Comparison of ENCODE assay signal across 13 cellular contexts in the genomic region with DNA sequence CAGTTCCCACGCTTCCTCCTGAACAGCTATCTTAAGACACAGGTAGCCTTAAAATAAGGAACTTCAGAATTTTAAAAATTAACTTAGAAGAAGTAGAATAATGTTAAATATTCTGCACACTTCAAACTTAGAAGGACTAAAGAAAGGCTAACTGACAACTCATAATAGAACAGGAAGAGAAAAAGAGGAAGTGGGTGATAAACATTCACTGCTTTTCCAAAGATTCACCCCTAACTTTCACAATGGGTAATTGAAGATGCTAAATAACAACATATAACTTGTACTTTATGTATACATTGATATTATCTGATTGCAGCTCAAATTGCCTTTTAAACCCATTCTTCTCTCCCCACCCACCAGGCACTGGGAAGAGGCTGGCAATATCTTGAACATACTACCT.
DNase-seq lines count a peak whose midpoint lies in the region; ATAC-seq and TF ChIP-seq lines count a peak whose summit lies in the region.
"Had no signal": no experiment of that assay in that cellular context is flagged by ENCODE, and none has a peak within 500 bp of the region (broad histone marks: within the 10 kb centered on the region; RNA-seq: fewer than 3 reads in every experiment).

No MANE protein-coding gene starts in this region.

- peak; percentile 88 for DNase-seq in SIG-M5 treated with dmso at 0.1 percent for 504 hours (lab: John Stamatoyannopoulos, UW; ENCODE audit: unreplicated experiment)
- DNase-seq in chondrocyte (ENCODE audit: low spot score) = no peak
- DNase-seq in DMS53 treated with DMSO at 0.1 percent for 48 hours (lab: John Stamatoyannopoulos, UW; ENCODE audit: unreplicated experiment) = no peak
- DNase-seq in stimulated activated CD4-positive, alpha-beta T cell treated with anti-CD3 and anti-CD28 coated beads, Interleukin-12 subunit alpha, Interleukin-12 subunit beta, amount 100 ng/mL, for 4 hours = no peak
- DNase-seq in type B pancreatic cell (ENCODE audit: extremely low spot score, unreplicated experiment) = no peak
- DNase-seq: activated T-cell treated with anti-CD3 and anti-CD28 coated beads, Interleukin-2, amount 50 U/mL, for 24 hours; CD8-positive, alpha-beta memory T cell; hippocampal formation; NCI-H187 had no signal

- H3K9me3 Mint-ChIP-seq in chondrocyte (ENCODE audit: low read depth) (peaks cover 8% of the 10 kb centered on the region), type B pancreatic cell (peaks cover 11% of the 10 kb centered on the region)
- H3K9me3 Mint-ChIP-seq: activated T-cell treated with anti-CD3 and anti-CD28 coated beads, Interleukin-2, amount 50 U/mL, for 24 hours; CD8-positive, alpha-beta memory T cell had no signal

- H3K27ac Mint-ChIP-seq in chondrocyte (ENCODE audit: unreplicated experiment) (no peak overlapping the region), type B pancreatic cell (no peak overlapping the region)
- H3K27ac Mint-ChIP-seq: activated T-cell treated with anti-CD3 and anti-CD28 coated beads, Interleukin-2, amount 50 U/mL, for 24 hours; CD8-positive, alpha-beta memory T cell had no signal

- TF ChIP-seq CTCF in chondrocyte (IDR thresholded peaks at IDR 0.05) (no peak), type B pancreatic cell (conservative IDR thresholded peaks at IDR 0.05) (no peak)

- peak; percentile 80 for ATAC-seq in GM18502 (IDR thresholded peaks at IDR 0.05; ENCODE audit: poor library complexity, unreplicated experiment)
- ATAC-seq in GM21447 (IDR thresholded peaks at IDR 0.05; ENCODE audit: unreplicated experiment) = peak; percentile 66
- peak; percentile 64 for ATAC-seq in HG03108 (IDR thresholded peaks at IDR 0.05; ENCODE audit: unreplicated experiment)

- H3K4me3 Mint-ChIP-seq in chondrocyte (ENCODE audit: unreplicated experiment) = no peak overlapping the region
- no peak overlapping the region for H3K4me3 Mint-ChIP-seq in type B pancreatic cell
- H3K4me3 Mint-ChIP-seq: activated T-cell treated with anti-CD3 and anti-CD28 coated beads, Interleukin-2, amount 50 U/mL, for 24 hours; CD8-positive, alpha-beta memory T cell; nephron had no signal

- H3K27me3 Mint-ChIP-seq in chondrocyte (ENCODE audit: low read depth) (no peaks in the 10 kb centered on the region), type B pancreatic cell (no peaks in the 10 kb centered on the region)
- H3K27me3 Mint-ChIP-seq: CD8-positive, alpha-beta memory T cell had no signal

- H3K36me3 Mint-ChIP-seq in chondrocyte (ENCODE audit: low read depth) (peaks cover 2% of the 10 kb centered on the region), type B pancreatic cell (peaks cover 3% of the 10 kb centered on the region)

- H3K4me1 Mint-ChIP-seq in chondrocyte (ENCODE audit: low read depth) (no peaks in the 10 kb centered on the region), type B pancreatic cell (ENCODE audit: unreplicated experiment) (peaks cover 19% of the 10 kb centered on the region)
